Comparison of ENCODE assay signal across 16 cellular contexts in the genomic region with DNA sequence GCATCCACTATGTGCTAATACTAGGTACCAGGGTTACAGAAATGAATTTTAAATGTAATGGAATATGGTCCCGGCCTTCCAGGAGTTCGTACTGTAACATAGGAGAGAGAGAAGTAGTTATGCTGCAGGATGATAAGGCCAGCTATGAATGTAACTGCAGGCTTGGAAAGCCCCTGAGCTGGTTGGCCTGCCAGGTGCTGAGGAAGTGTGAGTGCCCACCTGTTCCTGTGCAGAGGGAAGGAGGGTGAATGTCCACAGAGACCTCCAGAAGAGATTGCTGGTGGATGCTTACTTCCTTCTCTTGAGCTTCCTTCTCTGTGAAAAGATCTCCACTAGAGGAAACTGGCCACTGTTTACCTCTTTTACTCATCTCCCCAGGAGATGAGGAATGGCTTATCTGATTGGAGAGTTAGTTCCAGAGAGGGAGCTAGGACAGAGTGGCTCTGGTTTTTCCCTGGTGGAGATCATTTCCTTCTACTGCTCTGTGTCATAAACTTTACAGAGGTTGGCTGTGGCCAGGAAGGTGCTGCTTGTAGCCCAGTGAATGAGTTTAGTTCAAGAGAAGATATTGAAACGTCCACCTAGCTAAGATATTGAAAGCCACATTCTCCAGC.
DNase-seq lines count a peak whose midpoint lies in the region; ATAC-seq, FAIRE-seq and TF ChIP-seq lines count a peak whose summit lies in the region.
"Had no signal": no experiment of that assay in that cellular context is flagged by ENCODE, and none has a peak within 500 bp of the region (broad histone marks: within the 10 kb centered on the region; RNA-seq: fewer than 3 reads in every experiment).

No MANE protein-coding gene starts in this region.

- H3K27me3 ChIP-seq in pancreas: no peaks in the 10 kb centered on the region

- no TSS peak for BruUV-seq in OCI-LY7 (replicated peaks; lab: Mats Ljungman, UMichigan)

- peaks cover 8 to 9% of the 10 kb centered on the region in 2 donors for H3K9me3 Mint-ChIP-seq in stimulated activated naive B cell treated with anti-CD40 and anti-IgM and Interleukin-4, amounts not matched to agents 10 μg/mL and 1 μg/mL and 100 μg/mL, for 72 hours
- H3K9me3 Mint-ChIP-seq: activated CD4-positive, alpha-beta T cell treated with anti-CD3 and anti-CD28 coated beads, Interleukin-2, amount 10 ng/mL, durations not matched to agents 7 days and 5 days; activated T-cell treated with anti-CD3 and anti-CD28 coated beads, Interleukin-2, amount 50 U/mL, for 72 hours; CD4-positive, alpha-beta memory T cell; T-helper 2 cell treated with Interferon-gamma antibody and Interleukin-4, amounts not matched to agents 5 μg/mL and 100 μg/mL, for 36 hours had no signal

- peak; percentile 70 for DNase-seq in OCI-LY7 (ENCODE audit: low spot score)
- DNase-seq in stimulated activated naive B cell treated with anti-CD40 and anti-IgM and Interleukin-4, amounts not matched to agents 10 μg/mL and 1 μg/mL and 100 μg/mL, for 72 hours: peak; percentile 23
- no peak for DNase-seq in pancreas
- DNase-seq in NCI-H774 (lab: John Stamatoyannopoulos, UW): no peak
- DNase-seq: activated CD4-positive, alpha-beta T cell treated with anti-CD3 and anti-CD28 coated beads, Interleukin-2, amount 10 ng/mL, durations not matched to agents 7 days and 5 days; activated T-cell treated with anti-CD3 and anti-CD28 coated beads, Interleukin-2, amount 50 U/mL, for 72 hours; CD4-positive, alpha-beta memory T cell; GDM1; heart right ventricle; naive thymus-derived CD8-positive, alpha-beta T cell; NCI-H2081 treated with DMSO at 0.1 percent for 48 hours; NCI-H748 treated with DMSO at 0.1 percent for 48 hours had no signal

- peak; percentile 29 for ATAC-seq in GM18517 (IDR thresholded peaks at IDR 0.05; ENCODE audit: unreplicated experiment)
- peak; percentile 31 for ATAC-seq in HG02588 (IDR thresholded peaks at IDR 0.05; ENCODE audit: unreplicated experiment)
- ATAC-seq in stimulated activated naive B cell treated with anti-CD40 and anti-IgM and Interleukin-4, amounts not matched to agents 10 μg/mL and 1 μg/mL and 100 μg/mL, for 72 hours (replicated peaks): peak; percentile 67 to 80
- ATAC-seq in HG03342 (IDR thresholded peaks at IDR 0.05; ENCODE audit: unreplicated experiment): no peak
- ATAC-seq in pancreas: no peak
- ATAC-seq: activated T-cell treated with anti-CD3 and anti-CD28 coated beads, Interleukin-2, amount 50 U/mL, for 72 hours; heart right ventricle; naive thymus-derived CD8-positive, alpha-beta T cell had no signal

- H4K20me1 ChIP-seq in OCI-LY7 (ENCODE audit: insufficient read depth, low read length): no peaks in the 10 kb centered on the region

- peak overlapping the region; percentile 47 for H2AFZ ChIP-seq in OCI-LY7 (ENCODE audit: low read length)

- peak overlapping the region; percentile 54 for H3K4me2 ChIP-seq in OCI-LY7 (ENCODE audit: low read length)

- intact Hi-C loops in OCI-LY7 (cut with micrococcal nuclease; ENCODE audit: unreplicated experiment): loop anchor here (5.0 to 10.0 kb wide), 4 partner anchors 202 to 527 kb away; a partner anchor contains a TSS
- intact Hi-C loops in pancreas (cut with DNase I): no loop called here

- 81 to 84% methylated on average over 3 of the region's 3 CpGs for WGBS in pancreas, 2 donors

- peak overlapping the region; percentile 20 for H3K27ac ChIP-seq in OCI-LY7 (ENCODE audit: low read depth, low read length, poor library complexity, severe bottlenecking)
- no peak overlapping the region for H3K27ac ChIP-seq in pancreas

- CTCF ChIA-PET in OCI-LY7 (lab: Charles Lee; ENCODE audit: unreplicated experiment): interaction anchor here (0.7 to 0.9 kb wide), 3 partner anchors 11 to 100 kb away, joined by 4 read pairs; no protein-coding TSS in a partner anchor

- H3K27me3 Mint-ChIP-seq in stimulated activated naive B cell treated with anti-CD40 and anti-IgM and Interleukin-4, amounts not matched to agents 10 μg/mL and 1 μg/mL and 100 μg/mL, for 72 hours: no peaks in the 10 kb centered on the region

- no peak overlapping the region for H3K4me3 Mint-ChIP-seq in stimulated activated naive B cell treated with anti-CD40 and anti-IgM and Interleukin-4, amounts not matched to agents 10 μg/mL and 1 μg/mL and 100 μg/mL, for 72 hours
- H3K4me3 Mint-ChIP-seq: activated CD4-positive, alpha-beta T cell treated with anti-CD3 and anti-CD28 coated beads, Interleukin-2, amount 10 ng/mL, durations not matched to agents 7 days and 5 days; activated T-cell treated with anti-CD3 and anti-CD28 coated beads, Interleukin-2, amount 50 U/mL, for 72 hours; CD4-positive, alpha-beta memory T cell; naive thymus-derived CD8-positive, alpha-beta T cell; T-helper 2 cell treated with Interferon-gamma antibody and Interleukin-4, amounts not matched to agents 5 μg/mL and 100 μg/mL, for 36 hours had no signal

- H3K36me3 ChIP-seq in OCI-LY7 (ENCODE audit: insufficient read depth, low read length) (no peaks in the 10 kb centered on the region), pancreas (no peaks in the 10 kb centered on the region)
- H3K36me3 ChIP-seq: heart right ventricle had no signal

- FAIRE-seq in pancreas (lab: Jason Lieb, UNC): no peak

- H3K79me2 ChIP-seq in OCI-LY7 (ENCODE audit: insufficient read depth, low read depth, low read length): no peaks in the 10 kb centered on the region

- H3K9me3 ChIP-seq in OCI-LY7 (ENCODE audit: low read length): peaks cover 5% of the 10 kb centered on the region; the same call in 1 of the 2 replicates
- H3K9me3 ChIP-seq in pancreas: no peaks in the 10 kb centered on the region

- peaks cover 0 to 10% of the 10 kb centered on the region in 2 donors for H3K36me3 Mint-ChIP-seq in stimulated activated naive B cell treated with anti-CD40 and anti-IgM and Interleukin-4, amounts not matched to agents 10 μg/mL and 1 μg/mL and 100 μg/mL, for 72 hours
- H3K36me3 Mint-ChIP-seq: CD4-positive, alpha-beta memory T cell; naive thymus-derived CD8-positive, alpha-beta T cell had no signal

- H3K9me2 ChIP-seq in OCI-LY7 (ENCODE audit: insufficient read depth, low read length): no peaks in the 10 kb centered on the region

- no peak overlapping the region for H3K4me3 ChIP-seq in OCI-LY7 (ENCODE audit: low read depth, low read length, poor library complexity, severe bottlenecking)
- no peak overlapping the region for H3K4me3 ChIP-seq in pancreas
- H3K4me3 ChIP-seq: heart right ventricle had no signal

- TF ChIP-seq CTCF in OCI-LY7 (conservative IDR thresholded peaks at IDR 0.05; ENCODE audit: low read length): no peak
- no peak for TF ChIP-seq CTCF in pancreas (IDR thresholded peaks at IDR 0.05)

- POLR2A ChIA-PET in OCI-LY7 (lab: Charles Lee): interaction anchor here (1.0 to 2.5 kb wide), 6 partner anchors 11 to 109 kb away, joined by 3 to 14 read pairs (median 4); no protein-coding TSS in a partner anchor

- H3K27ac Mint-ChIP-seq in stimulated activated naive B cell treated with anti-CD40 and anti-IgM and Interleukin-4, amounts not matched to agents 10 μg/mL and 1 μg/mL and 100 μg/mL, for 72 hours: peak overlapping the region; percentile 68
- H3K27ac Mint-ChIP-seq: activated CD4-positive, alpha-beta T cell treated with anti-CD3 and anti-CD28 coated beads, Interleukin-2, amount 10 ng/mL, durations not matched to agents 7 days and 5 days; activated T-cell treated with anti-CD3 and anti-CD28 coated beads, Interleukin-2, amount 50 U/mL, for 72 hours; CD4-positive, alpha-beta memory T cell; naive thymus-derived CD8-positive, alpha-beta T cell; T-helper 2 cell treated with Interferon-gamma antibody and Interleukin-4, amounts not matched to agents 5 μg/mL and 100 μg/mL, for 36 hours had no signal

- H3K4me1 Mint-ChIP-seq in stimulated activated naive B cell treated with anti-CD40 and anti-IgM and Interleukin-4, amounts not matched to agents 10 μg/mL and 1 μg/mL and 100 μg/mL, for 72 hours: peaks cover 33 to 54% of the 10 kb centered on the region in 2 donors

- H3K4me1 ChIP-seq in OCI-LY7 (ENCODE audit: insufficient read depth, low read length, poor library complexity, severe bottlenecking) (peaks cover 53% of the 10 kb centered on the region), pancreas (peaks cover 0 to 2% (median 0%) of the 10 kb centered on the region in 3 donors)

Comparison
In these comparisons a context has a peak if more than half of its experiments do, and no peak if none do; other contexts are left out.
1. ATAC-seq: peak in GM18517 (single experiment), HG02588 (single experiment) and stimulated activated naive B cell treated with anti-CD40 and anti-IgM and Interleukin-4, amounts not matched to agents 10 μg/mL and 1 μg/mL and 100 μg/mL, for 72 hours (2 of 2); none in HG03342 (single experiment) and pancreas (0 of 4).
2. DNase-seq: peak in OCI-LY7 (single experiment) and stimulated activated naive B cell treated with anti-CD40 and anti-IgM and Interleukin-4, amounts not matched to agents 10 μg/mL and 1 μg/mL and 100 μg/mL, for 72 hours (single experiment); none in pancreas (0 of 6) and NCI-H774 (single experiment).